10 cellular contexts compared by ENCODE assay signal in genomic region chr17:50468120-50469004, GRCh38. TPM values are rescaled to one million over a fixed set of nuclear protein-coding genes. Genes with fewer than 3 reads are reported as not detected.
DNase-seq lines count a peak whose midpoint lies in the region; ATAC-seq, FAIRE-seq and TF ChIP-seq lines count a peak whose summit lies in the region.
"Had no signal": no experiment of that assay in that cellular context is flagged by ENCODE, and none has a peak within 500 bp of the region (broad histone marks: within the 10 kb centered on the region; RNA-seq: fewer than 3 reads in every experiment).

TSS of gene CHAD (minus strand) at chr17:50468880. CDS start at chr17:50468813, 67 bp downstream.

- H3K4me3 Mint-ChIP-seq in IgD-negative memory B cell, result peak within 1 kb of the TSS; percentile 76 to 90 (median 84)
- peak within 1 kb of the TSS; percentile 72 for H3K4me3 Mint-ChIP-seq in nephron progenitor cell

- H3K9me3 Mint-ChIP-seq in IgD-negative memory B cell (peaks cover 0 to 2% (median 0%) of the 10 kb centered on the region in 3 donors), nephron progenitor cell (no peaks in the 10 kb centered on the region)

- no peak for FAIRE-seq in frontal cortex (lab: Jason Lieb, UNC)

- H3K27ac Mint-ChIP-seq in IgD-negative memory B cell (peak within 1 kb of the TSS in 2 of 3 donors; percentile 46 to 86), nephron progenitor cell (no peak within 1 kb of the TSS)

- H3K4me3 ChIP-seq in AG04450 (ENCODE audit: low read depth, low read length), result peak within 1 kb of the TSS; percentile 40

- H3K4me1 Mint-ChIP-seq in IgD-negative memory B cell, result peaks cover 21 to 40% (median 32%) of the 10 kb centered on the region in 3 donors
- H3K4me1 Mint-ChIP-seq in nephron progenitor cell, result peaks cover 23% of the 10 kb centered on the region

- POLR2A ChIA-PET in AG04450 (lab: Yijun Ruan, JAX), result no interaction called here

- TF ChIP-seq CTCF in AG04450 (IDR thresholded peaks at IDR 0.05; ENCODE audit: low read depth, low read length) (no peak), nephron progenitor cell (IDR thresholded peaks at IDR 0.05) (no peak)

- H3K27ac ChIP-seq in AG04450 (ENCODE audit: low read depth, low read length), result no peak within 1 kb of the TSS

- CTCF ChIA-PET in AG04450 (lab: Charles Lee), result interaction anchor here (0.9 to 1.5 kb wide), 3 partner anchors 11 to 106 kb away, joined by 4 read pairs; partner anchors contain the start of gene LRRC59

- peaks cover 4% of the 10 kb centered on the region; the same call in 1 of the 2 replicates for H3K9me3 ChIP-seq in AG04450 (ENCODE audit: control insufficient read depth, insufficient read depth, low read length)

- H3K27me3 ChIP-seq in AG04450 (ENCODE audit: control insufficient read depth, insufficient read depth, low read length), result peaks cover 26% of the 10 kb centered on the region

- no peak for DNase-seq in AG04450 (ENCODE audit: low read depth, low spot score)
- peak; percentile 40 to 59 for DNase-seq in frontal cortex (ENCODE audit: low spot score in 2 of 2)
- DNase-seq in nephron progenitor cell, result peak; percentile 39
- no peak for DNase-seq in activated effector memory CD4-positive, alpha-beta T cell treated with anti-CD3 and anti-CD28 coated beads, Interleukin-2, amount 50 U/mL, for 16 hours
- DNase-seq in NCI-H1105 treated with DMSO at 0.1 percent for 48 hours (lab: John Stamatoyannopoulos, UW), result no peak
- no peak for DNase-seq in cortex of kidney (lab: John Stamatoyannopoulos, UW)

- H3K36me3 Mint-ChIP-seq in IgD-negative memory B cell (peaks cover 15% of the 10 kb centered on the region), nephron progenitor cell (ENCODE audit: low read depth) (peaks cover 29% of the 10 kb centered on the region)

- peaks cover 10% of the 10 kb centered on the region for H3K27me3 Mint-ChIP-seq in IgD-negative memory B cell
- H3K27me3 Mint-ChIP-seq in nephron progenitor cell (ENCODE audit: low read depth, poor library complexity), result peaks cover 86% of the 10 kb centered on the region

- ATAC-seq in HG02759 (IDR thresholded peaks at IDR 0.05; ENCODE audit: unreplicated experiment), result no peak

RNA-seq across cellular contexts. Expression of gene CHAD, which starts in this region (rescaled TPM):
- polyA plus RNA-seq in AG04450 (2011; rRNA removed) (not detected in 2 replicates), IgD-negative memory B cell (41.9 TPM)
- polyA minus RNA-seq in AG04450 (2011; rRNA and poly(A)+ RNA removed), result not detected in 2 replicates
- not detected for total RNA-seq in frontal cortex
- total RNA-seq: HT1080, mononuclear cell had no signal

Comparison
In these comparisons a context has a peak if more than half of its experiments do, and no peak if none do; other contexts are left out.
1. RNA of gene CHAD (polyA plus RNA-seq): 41.9 TPM in IgD-negative memory B cell (single experiment); not detected in AG04450; every median in the first group is over 10 times any median in the second.
2. Peak in DNase-seq in frontal cortex; RNA of the gene not detected or under 1 TPM.